ENCODE assay signal across 1 cellular context in the genomic region with DNA sequence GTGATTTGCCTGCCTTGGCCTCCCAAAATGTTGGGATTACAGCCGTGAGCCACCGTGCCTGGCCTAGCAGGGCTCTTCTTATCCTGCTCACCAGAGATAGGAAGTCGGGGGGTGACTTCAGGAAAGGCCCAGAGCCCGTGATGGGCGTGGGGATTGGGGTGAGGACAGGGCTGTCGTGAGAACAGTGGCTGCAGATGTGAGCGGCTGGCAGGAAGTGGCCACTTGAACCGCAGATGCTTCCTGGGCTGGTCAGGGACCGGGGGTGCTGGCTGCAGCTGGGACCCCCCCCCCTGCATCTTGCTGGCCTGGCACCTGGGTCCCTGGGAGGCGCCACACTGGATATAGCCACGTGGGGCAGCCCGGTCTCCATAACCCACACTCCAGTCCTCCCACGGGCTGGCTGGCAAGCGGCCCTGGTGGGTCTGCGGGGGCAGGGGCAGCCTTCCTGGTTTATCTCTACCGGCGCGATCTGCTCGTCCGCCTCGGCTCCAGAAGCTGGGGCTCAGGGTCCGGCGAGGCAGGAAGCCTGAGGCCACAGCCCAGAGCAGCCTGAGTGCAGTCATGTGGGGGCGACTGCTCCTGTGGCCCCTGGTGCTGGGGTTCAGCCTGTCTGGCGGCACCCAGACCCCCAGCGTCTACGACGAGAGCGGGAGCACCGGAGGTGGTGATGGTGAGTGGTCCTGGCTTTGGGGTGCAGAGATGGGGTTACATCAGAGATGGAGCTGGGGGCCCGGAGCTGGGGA.
TF ChIP-seq lines count a peak whose summit lies in the region.

TSS of gene F2RL3 (plus strand) at position 371 of the 743 bp plus-strand sequence. CDS start at position 562, 191 bp downstream.

TF ChIP-seq in K562, 482 proteins besides CTCF, POLR2A, EP300 and RAD21 (continued from another document):
- TF ChIP-seq, protein P1, sequence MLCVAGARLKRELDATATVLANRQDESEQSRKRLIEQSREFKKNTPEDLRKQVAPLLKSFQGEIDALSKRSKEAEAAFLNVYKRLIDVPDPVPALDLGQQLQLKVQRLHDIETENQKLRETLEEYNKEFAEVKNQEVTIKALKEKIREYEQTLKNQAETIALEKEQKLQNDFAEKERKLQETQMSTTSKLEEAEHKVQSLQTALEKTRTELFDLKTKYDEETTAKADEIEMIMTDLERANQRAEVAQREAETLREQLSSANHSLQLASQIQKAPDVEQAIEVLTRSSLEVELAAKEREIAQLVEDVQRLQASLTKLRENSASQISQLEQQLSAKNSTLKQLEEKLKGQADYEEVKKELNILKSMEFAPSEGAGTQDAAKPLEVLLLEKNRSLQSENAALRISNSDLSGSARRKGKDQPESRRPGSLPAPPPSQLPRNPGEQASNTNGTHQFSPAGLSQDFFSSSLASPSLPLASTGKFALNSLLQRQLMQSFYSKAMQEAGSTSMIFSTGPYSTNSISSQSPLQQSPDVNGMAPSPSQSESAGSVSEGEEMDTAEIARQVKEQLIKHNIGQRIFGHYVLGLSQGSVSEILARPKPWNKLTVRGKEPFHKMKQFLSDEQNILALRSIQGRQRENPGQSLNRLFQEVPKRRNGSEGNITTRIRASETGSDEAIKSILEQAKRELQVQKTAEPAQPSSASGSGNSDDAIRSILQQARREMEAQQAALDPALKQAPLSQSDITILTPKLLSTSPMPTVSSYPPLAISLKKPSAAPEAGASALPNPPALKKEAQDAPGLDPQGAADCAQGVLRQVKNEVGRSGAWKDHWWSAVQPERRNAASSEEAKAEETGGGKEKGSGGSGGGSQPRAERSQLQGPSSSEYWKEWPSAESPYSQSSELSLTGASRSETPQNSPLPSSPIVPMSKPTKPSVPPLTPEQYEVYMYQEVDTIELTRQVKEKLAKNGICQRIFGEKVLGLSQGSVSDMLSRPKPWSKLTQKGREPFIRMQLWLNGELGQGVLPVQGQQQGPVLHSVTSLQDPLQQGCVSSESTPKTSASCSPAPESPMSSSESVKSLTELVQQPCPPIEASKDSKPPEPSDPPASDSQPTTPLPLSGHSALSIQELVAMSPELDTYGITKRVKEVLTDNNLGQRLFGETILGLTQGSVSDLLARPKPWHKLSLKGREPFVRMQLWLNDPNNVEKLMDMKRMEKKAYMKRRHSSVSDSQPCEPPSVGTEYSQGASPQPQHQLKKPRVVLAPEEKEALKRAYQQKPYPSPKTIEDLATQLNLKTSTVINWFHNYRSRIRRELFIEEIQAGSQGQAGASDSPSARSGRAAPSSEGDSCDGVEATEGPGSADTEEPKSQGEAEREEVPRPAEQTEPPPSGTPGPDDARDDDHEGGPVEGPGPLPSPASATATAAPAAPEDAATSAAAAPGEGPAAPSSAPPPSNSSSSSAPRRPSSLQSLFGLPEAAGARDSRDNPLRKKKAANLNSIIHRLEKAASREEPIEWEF (CRISPR knock-in tag; IDR thresholded peaks at IDR 0.05), result no peak
- TF ChIP-seq SMARCA5 (IDR thresholded peaks at IDR 0.05) (no peak), SMARCA4 (IDR thresholded peaks at IDR 0.05) (peak; percentile 65), XRCC5 (IDR thresholded peaks at IDR 0.05; ENCODE audit: low read depth, low read length) (no peak), HSF4 (CRISPR knock-in tag; IDR thresholded peaks at IDR 0.05; ENCODE audit: borderline replicate concordance) (no peak), ASH1L (IDR thresholded peaks at IDR 0.05; ENCODE audit: borderline replicate concordance, low read depth, partially characterized antibody) (no peak), HDAC2 (IDR thresholded peaks at IDR 0.05) (peak; percentile 48; the same call in 1 of the 2 replicates), SMAD4 (CRISPR knock-in tag; conservative IDR thresholded peaks at IDR 0.05) (peak; percentile 93), NR0B1 (IDR thresholded peaks at IDR 0.05; ENCODE audit: partially characterized antibody) (no peak), ZNF655 (CRISPR knock-in tag; IDR thresholded peaks at IDR 0.05) (no peak), SREBF2 (CRISPR knock-in tag; IDR thresholded peaks at IDR 0.05) (no peak), TCF7L2 (IDR thresholded peaks at IDR 0.05; ENCODE audit: low read depth, low read length) (no peak), TFAM (CRISPR knock-in tag; conservative IDR thresholded peaks at IDR 0.05) (no peak), ZKSCAN8 (CRISPR knock-in tag; IDR thresholded peaks at IDR 0.05) (0 out of 2 replicates have a peak, but pooled peaks have one; percentile 24), MCM3 (IDR thresholded peaks at IDR 0.05) (no peak), SAFB (IDR thresholded peaks at IDR 0.05; ENCODE audit: borderline replicate concordance, low read depth, low read length) (peak; percentile 62; the same call in 1 of the 2 replicates), LARP7 (IDR thresholded peaks at IDR 0.05) (no peak), PCBP2 (IDR thresholded peaks at IDR 0.05; ENCODE audit: low read depth, low read length, poor library complexity, severe bottlenecking) (no peak), RFX5 (IDR thresholded peaks at IDR 0.05; ENCODE audit: low read depth, low read length) (no peak), CREM (IDR thresholded peaks at IDR 0.05; ENCODE audit: low read depth) (0 out of 2 replicates have a peak, but pooled peaks have one; percentile 20), ZNF830 (CRISPR knock-in tag; IDR thresholded peaks at IDR 0.05) (no peak), TRIM24 (IDR thresholded peaks at IDR 0.05) (0 out of 4 replicates have a peak, but pooled peaks of 1 of the 2 experiments have one; percentile 22), KDM1A (IDR thresholded peaks at IDR 0.05) (no peak), SUPT5H (IDR thresholded peaks at IDR 0.05) (peak; percentile 76), FOS (IDR thresholded peaks at IDR 0.05; ENCODE audit: extremely low read depth, insufficient read length) (no peak), VEZF1 (CRISPR knock-in tag; IDR thresholded peaks at IDR 0.05) (peak; percentile 90), KHSRP (IDR thresholded peaks at IDR 0.05) (no peak), ARID3A (IDR thresholded peaks at IDR 0.05; ENCODE audit: borderline replicate concordance, low read depth, low read length) (no peak), RB1 (IDR thresholded peaks at IDR 0.05; ENCODE audit: low read depth) (peak; percentile 37), HOXB6 (CRISPR knock-in tag; IDR thresholded peaks at IDR 0.05; ENCODE audit: borderline replicate concordance) (no peak), POLR2B (IDR thresholded peaks at IDR 0.05; ENCODE audit: low read depth, partially characterized antibody) (peak; percentile 60), KLF10 (CRISPR knock-in tag; IDR thresholded peaks at IDR 0.05) (no peak), ZNF696 (CRISPR knock-in tag; conservative IDR thresholded peaks at IDR 0.05) (no peak), ARNT (IDR thresholded peaks at IDR 0.05) (no peak), WHSC1 (IDR thresholded peaks at IDR 0.05; ENCODE audit: low read length) (no peak), IRF1 (CRISPR knock-in tag; IDR thresholded peaks at IDR 0.05; ENCODE audit: borderline replicate concordance) (no peak), ARHGAP35 (IDR thresholded peaks at IDR 0.05; ENCODE audit: partially characterized antibody) (no peak), HDAC1 (IDR thresholded peaks at IDR 0.05) (peak in 1 of 2 experiments; percentile 68; a peak in 2 of 4 replicates), DDX20 (tag; IDR thresholded peaks at IDR 0.05; ENCODE audit: low read depth) (no peak), NBN (IDR thresholded peaks at IDR 0.05; ENCODE audit: low read depth) (no peak)
- TF ChIP-seq, protein P2, sequence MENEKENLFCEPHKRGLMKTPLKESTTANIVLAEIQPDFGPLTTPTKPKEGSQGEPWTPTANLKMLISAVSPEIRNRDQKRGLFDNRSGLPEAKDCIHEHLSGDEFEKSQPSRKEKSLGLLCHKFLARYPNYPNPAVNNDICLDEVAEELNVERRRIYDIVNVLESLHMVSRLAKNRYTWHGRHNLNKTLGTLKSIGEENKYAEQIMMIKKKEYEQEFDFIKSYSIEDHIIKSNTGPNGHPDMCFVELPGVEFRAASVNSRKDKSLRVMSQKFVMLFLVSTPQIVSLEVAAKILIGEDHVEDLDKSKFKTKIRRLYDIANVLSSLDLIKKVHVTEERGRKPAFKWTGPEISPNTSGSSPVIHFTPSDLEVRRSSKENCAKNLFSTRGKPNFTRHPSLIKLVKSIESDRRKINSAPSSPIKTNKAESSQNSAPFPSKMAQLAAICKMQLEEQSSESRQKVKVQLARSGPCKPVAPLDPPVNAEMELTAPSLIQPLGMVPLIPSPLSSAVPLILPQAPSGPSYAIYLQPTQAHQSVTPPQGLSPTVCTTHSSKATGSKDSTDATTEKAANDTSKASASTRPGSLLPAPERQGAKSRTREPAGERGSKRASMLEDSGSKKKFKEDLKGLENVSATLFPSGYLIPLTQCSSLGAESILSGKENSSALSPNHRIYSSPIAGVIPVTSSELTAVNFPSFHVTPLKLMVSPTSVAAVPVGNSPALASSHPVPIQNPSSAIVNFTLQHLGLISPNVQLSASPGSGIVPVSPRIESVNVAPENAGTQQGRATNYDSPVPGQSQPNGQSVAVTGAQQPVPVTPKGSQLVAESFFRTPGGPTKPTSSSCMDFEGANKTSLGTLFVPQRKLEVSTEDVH (IDR thresholded peaks at IDR 0.05; ENCODE audit: low read depth, partially characterized antibody), result no peak
- TF ChIP-seq, protein P3, sequence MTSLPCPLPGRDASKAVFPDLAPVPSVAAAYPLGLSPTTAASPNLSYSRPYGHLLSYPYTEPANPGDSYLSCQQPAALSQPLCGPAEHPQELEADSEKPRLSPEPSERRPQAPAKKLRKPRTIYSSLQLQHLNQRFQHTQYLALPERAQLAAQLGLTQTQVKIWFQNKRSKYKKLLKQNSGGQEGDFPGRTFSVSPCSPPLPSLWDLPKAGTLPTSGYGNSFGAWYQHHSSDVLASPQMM (CRISPR knock-in tag; IDR thresholded peaks at IDR 0.05), result no peak
- TF ChIP-seq, protein P4, sequence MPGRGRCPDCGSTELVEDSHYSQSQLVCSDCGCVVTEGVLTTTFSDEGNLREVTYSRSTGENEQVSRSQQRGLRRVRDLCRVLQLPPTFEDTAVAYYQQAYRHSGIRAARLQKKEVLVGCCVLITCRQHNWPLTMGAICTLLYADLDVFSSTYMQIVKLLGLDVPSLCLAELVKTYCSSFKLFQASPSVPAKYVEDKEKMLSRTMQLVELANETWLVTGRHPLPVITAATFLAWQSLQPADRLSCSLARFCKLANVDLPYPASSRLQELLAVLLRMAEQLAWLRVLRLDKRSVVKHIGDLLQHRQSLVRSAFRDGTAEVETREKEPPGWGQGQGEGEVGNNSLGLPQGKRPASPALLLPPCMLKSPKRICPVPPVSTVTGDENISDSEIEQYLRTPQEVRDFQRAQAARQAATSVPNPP (IDR thresholded peaks at IDR 0.05; ENCODE audit: borderline replicate concordance, insufficient read depth, insufficient read length), result no peak
- TF ChIP-seq, protein P5, sequence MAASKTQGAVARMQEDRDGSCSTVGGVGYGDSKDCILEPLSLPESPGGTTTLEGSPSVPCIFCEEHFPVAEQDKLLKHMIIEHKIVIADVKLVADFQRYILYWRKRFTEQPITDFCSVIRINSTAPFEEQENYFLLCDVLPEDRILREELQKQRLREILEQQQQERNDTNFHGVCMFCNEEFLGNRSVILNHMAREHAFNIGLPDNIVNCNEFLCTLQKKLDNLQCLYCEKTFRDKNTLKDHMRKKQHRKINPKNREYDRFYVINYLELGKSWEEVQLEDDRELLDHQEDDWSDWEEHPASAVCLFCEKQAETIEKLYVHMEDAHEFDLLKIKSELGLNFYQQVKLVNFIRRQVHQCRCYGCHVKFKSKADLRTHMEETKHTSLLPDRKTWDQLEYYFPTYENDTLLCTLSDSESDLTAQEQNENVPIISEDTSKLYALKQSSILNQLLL (CRISPR knock-in tag; IDR thresholded peaks at IDR 0.05; ENCODE audit: borderline replicate concordance), result no peak
